Comparison of ENCODE assay signal across 8 cellular contexts in genomic region chr18:79399275-79400081, GRCh38. TPM values are rescaled to one million over a fixed set of nuclear protein-coding genes. Genes with fewer than 3 reads are reported as not detected.
DNase-seq lines count a peak whose midpoint lies in the region; TF ChIP-seq lines count a peak whose summit lies in the region.

No MANE protein-coding gene starts in this region.

- POLR2A ChIA-PET in activated CD4-positive, alpha-beta memory T cell treated with anti-CD3 and anti-CD28 coated beads, Interleukin-2, amount 10 ng/mL, durations not matched to agents 7 days and 5 days (lab: Charles Lee), result interaction anchor here (0.6 to 4.5 kb wide), 5 partner anchors 7 to 331 kb away, joined by 3 to 39 read pairs (median 3); partner anchors contain the start of gene ATP9B

- H3K4me3 Mint-ChIP-seq in HFFc6, result peak overlapping the region; percentile 44; the same call in 1 of the 2 replicates
- peak overlapping the region; percentile 84 for H3K4me3 Mint-ChIP-seq in activated CD4-positive, alpha-beta memory T cell treated with anti-CD3 and anti-CD28 coated beads, Interleukin-2, amount 10 ng/mL, durations not matched to agents 7 days and 5 days

- TF ChIP-seq CTCF in HFFc6 (IDR thresholded peaks at IDR 0.05) (no peak), cardiac muscle cell (IDR thresholded peaks at IDR 0.05; ENCODE audit: low read depth, low read length) (no peak)

- no peaks in the 10 kb centered on the region for H3K36me3 Mint-ChIP-seq in HFFc6 (ENCODE audit: low read depth)
- peaks cover 28% of the 10 kb centered on the region for H3K36me3 Mint-ChIP-seq in activated CD4-positive, alpha-beta memory T cell treated with anti-CD3 and anti-CD28 coated beads, Interleukin-2, amount 10 ng/mL, durations not matched to agents 7 days and 5 days (ENCODE audit: low read depth)

- H3K4me1 Mint-ChIP-seq in HFFc6 (ENCODE audit: low read depth), result no peaks in the 10 kb centered on the region
- H3K4me1 Mint-ChIP-seq in activated CD4-positive, alpha-beta memory T cell treated with anti-CD3 and anti-CD28 coated beads, Interleukin-2, amount 10 ng/mL, durations not matched to agents 7 days and 5 days, result peaks cover 43% of the 10 kb centered on the region

- H3K27me3 ChIP-seq in cardiac muscle cell, result peaks cover 49% of the 10 kb centered on the region
- no peaks in the 10 kb centered on the region for H3K27me3 ChIP-seq in SJCRH30

- H3K27ac ChIP-seq in cardiac muscle cell (no peak overlapping the region), SJCRH30 (no peak overlapping the region)

- no peaks in the 10 kb centered on the region for H3K36me3 ChIP-seq in cardiac muscle cell
- H3K36me3 ChIP-seq in SJCRH30, result no peaks in the 10 kb centered on the region

- H3K4me3 ChIP-seq in cardiac muscle cell, result peak overlapping the region; percentile 98
- H3K4me3 ChIP-seq in skeletal muscle cell (ENCODE audit: low read depth, low read length), result peak overlapping the region; percentile 55
- no peak overlapping the region for H3K4me3 ChIP-seq in SJCRH30

- H3K9me3 ChIP-seq in cardiac muscle cell (ENCODE audit: low read depth) (no peaks in the 10 kb centered on the region), SJCRH30 (replicated peaks) (no peaks in the 10 kb centered on the region)

- CTCF ChIA-PET in activated CD4-positive, alpha-beta memory T cell treated with anti-CD3 and anti-CD28 coated beads, Interleukin-2, amount 10 ng/mL, durations not matched to agents 7 days and 5 days (lab: Charles Lee), result interaction anchor here (1.8 kb wide), 1 partner anchor 127 kb away, joined by 5 read pairs; no protein-coding TSS in a partner anchor

- peaks cover 1% of the 10 kb centered on the region; the same call in 1 of the 2 replicates for H3K27me3 Mint-ChIP-seq in HFFc6 (ENCODE audit: insufficient read depth)
- H3K27me3 Mint-ChIP-seq in activated CD4-positive, alpha-beta memory T cell treated with anti-CD3 and anti-CD28 coated beads, Interleukin-2, amount 10 ng/mL, durations not matched to agents 7 days and 5 days, result peaks cover 2% of the 10 kb centered on the region

- no peak for DNase-seq in HFFc6
- DNase-seq in activated CD4-positive, alpha-beta memory T cell treated with anti-CD3 and anti-CD28 coated beads, Interleukin-2, amount 10 ng/mL, durations not matched to agents 7 days and 5 days, result peak; percentile 39
- peak in 1 of 2 donors; percentile 34 for DNase-seq in cardiac muscle cell (ENCODE audit: low read depth in 1 of 2, low spot score in 1 of 2)
- no peak for DNase-seq in skeletal muscle cell (ENCODE audit: low read depth)
- DNase-seq in activated gamma-delta T cell treated with Interleukin-2 at 50 U/mL for 16 hours, result no peak
- no peak for DNase-seq in NK-92 (lab: John Stamatoyannopoulos, UW; ENCODE audit: unreplicated experiment)
- DNase-seq in SJCRH30, result no peak
- DNase-seq in iPS-NIHi7 (ENCODE audit: extremely low spot score), result no peak

- H3K9me3 Mint-ChIP-seq in HFFc6, result no peaks in the 10 kb centered on the region
- no peaks in the 10 kb centered on the region for H3K9me3 Mint-ChIP-seq in activated CD4-positive, alpha-beta memory T cell treated with anti-CD3 and anti-CD28 coated beads, Interleukin-2, amount 10 ng/mL, durations not matched to agents 7 days and 5 days

- peaks cover 3% of the 10 kb centered on the region for H3K4me1 ChIP-seq in cardiac muscle cell (ENCODE audit: low read depth)
- peaks cover 7% of the 10 kb centered on the region for H3K4me1 ChIP-seq in SJCRH30

- peak overlapping the region; percentile 45 for H3K27ac Mint-ChIP-seq in HFFc6
- peak overlapping the region; percentile 98 for H3K27ac Mint-ChIP-seq in activated CD4-positive, alpha-beta memory T cell treated with anti-CD3 and anti-CD28 coated beads, Interleukin-2, amount 10 ng/mL, durations not matched to agents 7 days and 5 days

RNA-seq across cellular contexts. Expression of gene NFATC1, which starts 3.7 kb away (rescaled TPM):
- total RNA-seq in HFFc6 (2021; fragmentation: NEBNext Ultra II Directional; extraction: Animal tissue kit (Norgen Biotek cat#: 25700)), result 1 to 10 TPM in 2 of 6 experiments, under 1 TPM in 4; 0.57 to 2.0 (median 0.89) TPM
- total RNA-seq in activated CD4-positive, alpha-beta memory T cell treated with anti-CD3 and anti-CD28 coated beads, Interleukin-2, amount 10 ng/mL, durations not matched to agents 7 days and 5 days, result 10 to 100 TPM; 43.8 to 44.5 TPM
- total RNA-seq in cardiac muscle cell, result 7.5 and 10.8 TPM in 2 replicates
- 11.7 and 19.0 TPM in 2 replicates for polyA plus RNA-seq in cardiac muscle cell
- 4.9 and 5.7 TPM in 2 replicates for total RNA-seq in SJCRH30 (2014; rRNA removed; shearing (Covaris generic))
